ENCODE assay signal across 21 cellular contexts in genomic region chr5:167688731-167689130, GRCh38.
A peak's percentile ranks its signal among the peaks of the same experiment; 100 is the strongest.
DNase-seq lines count a peak whose midpoint lies in the region; ATAC-seq and TF ChIP-seq lines count a peak whose summit lies in the region.
"Had no signal": no experiment of that assay in that cellular context is flagged by ENCODE, and none has a peak within 500 bp of the region (broad histone marks: within the 10 kb centered on the region; RNA-seq: fewer than 3 reads in every experiment).

No MANE protein-coding gene starts in this region.

- H3K79me2 ChIP-seq in GM23338 (replicated peaks; ENCODE audit: insufficient read depth), result no peaks in the 10 kb centered on the region
- no peaks in the 10 kb centered on the region for H3K79me2 ChIP-seq in mammary epithelial cell (ENCODE audit: insufficient read depth, low read length)

- intact Hi-C loops in mammary epithelial cell (cut with micrococcal nuclease), result no loop called here

- TF ChIP-seq CTCF in GM23338 (conservative IDR thresholded peaks at IDR 0.05; ENCODE audit: low read depth in 2 of 2), result no peak
- no peak for TF ChIP-seq CTCF in mammary epithelial cell (conservative IDR thresholded peaks at IDR 0.05 in 1 of 2, IDR thresholded peaks at IDR 0.05 in 1 of 2; ENCODE audit: extremely low read depth in 1 of 2, insufficient read depth in 1 of 2, low read depth in 1 of 2, low read length in 2 of 2)

- no peaks in the 10 kb centered on the region for H3K36me3 Mint-ChIP-seq in GM23338 (ENCODE audit: low read depth)
- H3K36me3 Mint-ChIP-seq in activated naive CD8-positive, alpha-beta T cell treated with anti-CD3 and anti-CD28 coated beads, Interleukin-2, amount 50 U/mL, for 24 hours (ENCODE audit: low read depth), result no peaks in the 10 kb centered on the region
- H3K36me3 Mint-ChIP-seq: activated naive CD8-positive, alpha-beta T cell treated with anti-CD3 and anti-CD28 coated beads for 36 hours; CD14-positive monocyte; immature natural killer cell had no signal

- dilution Hi-C loops in mammary epithelial cell (cut with HindIII; ENCODE audit: low sequenced_read_pairs), result no loop called here

- H2AFZ ChIP-seq in GM23338 (no peak overlapping the region), mammary epithelial cell (ENCODE audit: low read depth, low read length) (no peak overlapping the region), mesenchymal stem cell (ENCODE audit: low read depth, low read length) (no peak overlapping the region)

- H3K27ac Mint-ChIP-seq in GM23338, result peak overlapping the region; percentile 64; the same call in 1 of the 2 replicates
- H3K27ac Mint-ChIP-seq in activated naive CD8-positive, alpha-beta T cell treated with anti-CD3 and anti-CD28 coated beads, Interleukin-2, amount 50 U/mL, for 24 hours, result no peak overlapping the region
- H3K27ac Mint-ChIP-seq: activated naive CD8-positive, alpha-beta T cell treated with anti-CD3 and anti-CD28 coated beads for 36 hours; activated T-helper 2 cell treated with anti-CD3 and anti-CD28 coated beads, Interferon-gamma antibody, Interleukin-2, Interleukin-4, amounts not matched to agents 10 μg/mL and 5 μg/mL and 100 μg/mL, durations not matched to agents 14 hours and 24 hours and 36 hours; CD14-positive monocyte; immature natural killer cell had no signal

- no peak overlapping the region for H2BK15ac ChIP-seq in mesenchymal stem cell (ENCODE audit: low read depth, poor library complexity, severe bottlenecking)

- H3K79me1 ChIP-seq in mesenchymal stem cell (replicated peaks; ENCODE audit: low read length, poor library complexity, severe bottlenecking), result no peaks in the 10 kb centered on the region

- CTCF ChIA-PET in mammary epithelial cell (lab: Charles Lee; ENCODE audit: low non-redundant PET), result no interaction called here

- no peak overlapping the region for H3K27ac ChIP-seq in GM23338 (ENCODE audit: low read depth)
- H3K27ac ChIP-seq in mammary epithelial cell (ENCODE audit: insufficient read depth, low read depth, low read length), result no peak overlapping the region
- peak overlapping the region; percentile 37 for H3K27ac ChIP-seq in mesenchymal stem cell (ENCODE audit: low read length, poor library complexity, severe bottlenecking)
- H3K27ac ChIP-seq: cardiac muscle cell, sigmoid colon had no signal

- H3K9me3 Mint-ChIP-seq in GM23338, result no peaks in the 10 kb centered on the region; the same call in 2 of the 3 replicates
- no peaks in the 10 kb centered on the region for H3K9me3 Mint-ChIP-seq in activated naive CD8-positive, alpha-beta T cell treated with anti-CD3 and anti-CD28 coated beads, Interleukin-2, amount 50 U/mL, for 24 hours
- H3K9me3 Mint-ChIP-seq: activated naive CD8-positive, alpha-beta T cell treated with anti-CD3 and anti-CD28 coated beads for 36 hours; activated T-helper 2 cell treated with anti-CD3 and anti-CD28 coated beads, Interferon-gamma antibody, Interleukin-2, Interleukin-4, amounts not matched to agents 10 μg/mL and 5 μg/mL and 100 μg/mL, durations not matched to agents 14 hours and 24 hours and 36 hours had no signal

- WGBS in mammary epithelial cell (ENCODE audit: low coverage, missing lambda C conversion rate), result 93% methylated on average over 6 of the region's 6 CpGs
- WGBS in mesenchymal stem cell, result 50% methylated on average over 6 of the region's 6 CpGs

- in situ Hi-C loops in mammary epithelial cell (cut with MboI; ENCODE audit: low sequenced_read_pairs in 2 of 2), result no loop called here

- H3K9me3 ChIP-seq in mammary epithelial cell (replicated peaks; ENCODE audit: insufficient read depth, low read length) (no peaks in the 10 kb centered on the region), mesenchymal stem cell (ENCODE audit: control insufficient read depth, low read length) (no peaks in the 10 kb centered on the region)
- H3K9me3 ChIP-seq: sigmoid colon had no signal

- H3K4ac ChIP-seq in mesenchymal stem cell (ENCODE audit: low read depth in 1 of 2, low read length in 2 of 2), result no peak overlapping the region

- ATAC-seq in GM23338, result no peak
- no peak for ATAC-seq in activated naive CD8-positive, alpha-beta T cell treated with anti-CD3 and anti-CD28 coated beads, Interleukin-2, amount 50 U/mL, for 24 hours
- no peak for ATAC-seq in GM19455 (IDR thresholded peaks at IDR 0.05; ENCODE audit: unreplicated experiment)
- no peak for ATAC-seq in HG02798 (IDR thresholded peaks at IDR 0.05; ENCODE audit: poor library complexity, unreplicated experiment)

- H2AK5ac ChIP-seq in mesenchymal stem cell (ENCODE audit: low read length, severe bottlenecking), result peak overlapping the region; percentile 74

- no peak overlapping the region for H3K14ac ChIP-seq in mesenchymal stem cell (ENCODE audit: low read length in 2 of 2)

- no peak overlapping the region for H3K4me3 Mint-ChIP-seq in GM23338
- no peak overlapping the region for H3K4me3 Mint-ChIP-seq in activated naive CD8-positive, alpha-beta T cell treated with anti-CD3 and anti-CD28 coated beads, Interleukin-2, amount 50 U/mL, for 24 hours
- H3K4me3 Mint-ChIP-seq: activated naive CD8-positive, alpha-beta T cell treated with anti-CD3 and anti-CD28 coated beads for 36 hours; CD14-positive monocyte; immature natural killer cell had no signal

- peaks cover 4% of the 10 kb centered on the region; the same call in 2 of the 3 replicates for H3K4me1 Mint-ChIP-seq in GM23338
- no peaks in the 10 kb centered on the region for H3K4me1 Mint-ChIP-seq in activated naive CD8-positive, alpha-beta T cell treated with anti-CD3 and anti-CD28 coated beads, Interleukin-2, amount 50 U/mL, for 24 hours
- H3K4me1 Mint-ChIP-seq: activated naive CD8-positive, alpha-beta T cell treated with anti-CD3 and anti-CD28 coated beads for 36 hours; immature natural killer cell had no signal

- peak overlapping the region; percentile 79 for H2BK5ac ChIP-seq in mesenchymal stem cell (ENCODE audit: low read depth, low read length, poor library complexity, severe bottlenecking)

- H3K4me2 ChIP-seq in GM23338 (no peak overlapping the region), mammary epithelial cell (ENCODE audit: insufficient read depth, low read depth, low read length) (no peak overlapping the region), mesenchymal stem cell (ENCODE audit: low read length, poor library complexity, severe bottlenecking) (no peak overlapping the region)

- H3K27me3 ChIP-seq in GM23338 (ENCODE audit: insufficient read depth), result no peaks in the 10 kb centered on the region
- no peaks in the 10 kb centered on the region for H3K27me3 ChIP-seq in mammary epithelial cell (ENCODE audit: insufficient read depth, low read length)
- no peaks in the 10 kb centered on the region for H3K27me3 ChIP-seq in mesenchymal stem cell (ENCODE audit: control insufficient read depth in 1 of 2, insufficient read depth in 1 of 2, low read length in 2 of 2)
- H3K27me3 ChIP-seq: cardiac muscle cell, sigmoid colon had no signal

- H3K4me3 ChIP-seq in GM23338 (no peak overlapping the region), mammary epithelial cell (replicated peaks in 1 of 3; ENCODE audit: insufficient read depth in 1 of 3, low read depth in 2 of 3, low read length in 3 of 3) (no peak overlapping the region), mesenchymal stem cell (ENCODE audit: insufficient read depth in 1 of 2, low read depth in 1 of 2, low read length in 2 of 2) (no peak overlapping the region)
- H3K4me3 ChIP-seq: cardiac muscle cell, sigmoid colon had no signal

- no peak overlapping the region for H2BK12ac ChIP-seq in mesenchymal stem cell (ENCODE audit: low read length in 2 of 2)

- no peaks in the 10 kb centered on the region for H3K9me2 ChIP-seq in GM23338 (ENCODE audit: insufficient read depth)

- H4K20me1 ChIP-seq in GM23338 (replicated peaks; ENCODE audit: insufficient read depth) (no peaks in the 10 kb centered on the region), mammary epithelial cell (ENCODE audit: insufficient read depth, low read length) (no peaks in the 10 kb centered on the region)

- no TSS peak for BruUV-seq in mammary epithelial cell (replicated peaks; lab: Mats Ljungman, UMichigan)

- peak overlapping the region in 1 of 2 experiments; percentile 57 for H3K18ac ChIP-seq in mesenchymal stem cell (ENCODE audit: low read depth in 1 of 2, low read length in 2 of 2)

- DNase-seq in GM23338 (ENCODE audit: low spot score), result no peak
- peak; percentile 57 for DNase-seq in NCI-H2171 (lab: John Stamatoyannopoulos, UW)
- peak; percentile 27 for DNase-seq in mammary epithelial cell
- DNase-seq in mesenchymal stem cell, result peak; percentile 30
- DNase-seq in activated naive CD8-positive, alpha-beta T cell treated with anti-CD3 and anti-CD28 coated beads, Interleukin-2, amount 50 U/mL, for 24 hours, result no peak
- DNase-seq in NCI-H446 treated with DMSO at 0.1 percent for 48 hours (lab: John Stamatoyannopoulos, UW), result no peak
- DNase-seq: activated CD8-positive, alpha-beta memory T cell treated with anti-CD3 and anti-CD28 coated beads, Interleukin-2, amount 50 U/mL, for 4 hours; activated naive CD8-positive, alpha-beta T cell treated with anti-CD3 and anti-CD28 coated beads for 36 hours; cortex of kidney; immature natural killer cell; Karpas-422; NCI-H1092 treated with DMSO at 0.1 percent for 48 hours; NCI-H2107; NCI-H524 treated with DMSO at 0.1 percent for 48 hours; RPMI8226; sigmoid colon had no signal

- H3K27me3 Mint-ChIP-seq in GM23338 (ENCODE audit: insufficient read depth, low read depth, poor library complexity), result peaks cover 2% of the 10 kb centered on the region
- no peaks in the 10 kb centered on the region for H3K27me3 Mint-ChIP-seq in activated naive CD8-positive, alpha-beta T cell treated with anti-CD3 and anti-CD28 coated beads, Interleukin-2, amount 50 U/mL, for 24 hours
- H3K27me3 Mint-ChIP-seq: activated naive CD8-positive, alpha-beta T cell treated with anti-CD3 and anti-CD28 coated beads for 36 hours had no signal

- no peaks in the 10 kb centered on the region for H3K4me1 ChIP-seq in GM23338 (ENCODE audit: insufficient read depth)
- no peaks in the 10 kb centered on the region for H3K4me1 ChIP-seq in mammary epithelial cell (ENCODE audit: insufficient read depth, low read length)
- peaks cover 3% of the 10 kb centered on the region for H3K4me1 ChIP-seq in mesenchymal stem cell (ENCODE audit: control insufficient read depth, insufficient read depth, low read depth, low read length)
- H3K4me1 ChIP-seq: sigmoid colon had no signal

- no peaks in the 10 kb centered on the region for H3F3A ChIP-seq in GM23338 (replicated peaks; ENCODE audit: low read depth)

- no peaks in the 10 kb centered on the region for H3K36me3 ChIP-seq in GM23338 (ENCODE audit: insufficient read depth)
- H3K36me3 ChIP-seq in mammary epithelial cell (ENCODE audit: insufficient read depth, low read length), result no peaks in the 10 kb centered on the region
- no peaks in the 10 kb centered on the region for H3K36me3 ChIP-seq in mesenchymal stem cell (ENCODE audit: control insufficient read depth in 1 of 2, insufficient read depth in 2 of 2, low read depth in 1 of 2, low read length in 2 of 2)
- H3K36me3 ChIP-seq: cardiac muscle cell, sigmoid colon had no signal

- no peak overlapping the region for H4K8ac ChIP-seq in mesenchymal stem cell (ENCODE audit: low read length)

- H3K23ac ChIP-seq in mesenchymal stem cell (ENCODE audit: low read length in 2 of 2), result no peak overlapping the region

- no peak overlapping the region for H2BK120ac ChIP-seq in mesenchymal stem cell (ENCODE audit: low read depth, low read length)

- no peak overlapping the region for H3K9ac ChIP-seq in mammary epithelial cell (ENCODE audit: insufficient read depth, low read length)
- H3K9ac ChIP-seq in mesenchymal stem cell (ENCODE audit: low read length), result no peak overlapping the region

- H4K91ac ChIP-seq in mesenchymal stem cell (ENCODE audit: low read length), result no peak overlapping the region

Comparison
In these comparisons a context has a peak if more than half of its experiments do, and no peak if none do; other contexts are left out.
1. DNase-seq: peak in NCI-H2171 (single experiment), mammary epithelial cell (single experiment) and mesenchymal stem cell (single experiment); none in GM23338 (single experiment), activated naive CD8-positive, alpha-beta T cell treated with anti-CD3 and anti-CD28 coated beads, Interleukin-2, amount 50 U/mL, for 24 hours (single experiment) and NCI-H446 treated with DMSO at 0.1 percent for 48 hours (single experiment).